1 cellular context compared by ENCODE assay signal in the genomic region with DNA sequence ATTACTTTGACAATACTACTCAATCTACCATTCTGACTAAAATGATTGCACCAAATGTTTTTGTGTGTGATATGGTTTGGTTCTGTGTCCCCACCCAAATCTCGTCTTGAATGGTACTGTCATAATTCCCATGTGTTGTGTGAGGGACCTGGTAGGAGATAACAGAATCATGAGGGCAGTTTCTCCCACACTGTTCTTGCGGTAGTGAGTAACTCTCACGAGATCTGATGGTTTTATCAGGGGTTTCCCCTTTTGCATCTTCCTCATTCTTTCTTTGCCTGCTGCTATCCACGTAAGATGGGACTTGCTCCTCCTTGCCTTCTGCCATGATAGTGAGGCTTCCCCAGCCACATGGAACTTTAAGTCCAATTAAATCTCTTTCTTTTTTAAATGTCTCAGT.
TF ChIP-seq lines count a peak whose summit lies in the region.

No MANE protein-coding gene starts in this region.

TF ChIP-seq in GM23338, 12 proteins besides CTCF, POLR2A, EP300 and RAD21 (continued from another document):
- TF ChIP-seq, protein P1, sequence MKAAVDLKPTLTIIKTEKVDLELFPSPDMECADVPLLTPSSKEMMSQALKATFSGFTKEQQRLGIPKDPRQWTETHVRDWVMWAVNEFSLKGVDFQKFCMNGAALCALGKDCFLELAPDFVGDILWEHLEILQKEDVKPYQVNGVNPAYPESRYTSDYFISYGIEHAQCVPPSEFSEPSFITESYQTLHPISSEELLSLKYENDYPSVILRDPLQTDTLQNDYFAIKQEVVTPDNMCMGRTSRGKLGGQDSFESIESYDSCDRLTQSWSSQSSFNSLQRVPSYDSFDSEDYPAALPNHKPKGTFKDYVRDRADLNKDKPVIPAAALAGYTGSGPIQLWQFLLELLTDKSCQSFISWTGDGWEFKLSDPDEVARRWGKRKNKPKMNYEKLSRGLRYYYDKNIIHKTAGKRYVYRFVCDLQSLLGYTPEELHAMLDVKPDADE (IDR thresholded peaks at IDR 0.05): no peak
TF ChIP-seq in GM23338: peak in this region for 0.
